Comparison of ENCODE assay signal across 1 cellular context in the genomic region with DNA sequence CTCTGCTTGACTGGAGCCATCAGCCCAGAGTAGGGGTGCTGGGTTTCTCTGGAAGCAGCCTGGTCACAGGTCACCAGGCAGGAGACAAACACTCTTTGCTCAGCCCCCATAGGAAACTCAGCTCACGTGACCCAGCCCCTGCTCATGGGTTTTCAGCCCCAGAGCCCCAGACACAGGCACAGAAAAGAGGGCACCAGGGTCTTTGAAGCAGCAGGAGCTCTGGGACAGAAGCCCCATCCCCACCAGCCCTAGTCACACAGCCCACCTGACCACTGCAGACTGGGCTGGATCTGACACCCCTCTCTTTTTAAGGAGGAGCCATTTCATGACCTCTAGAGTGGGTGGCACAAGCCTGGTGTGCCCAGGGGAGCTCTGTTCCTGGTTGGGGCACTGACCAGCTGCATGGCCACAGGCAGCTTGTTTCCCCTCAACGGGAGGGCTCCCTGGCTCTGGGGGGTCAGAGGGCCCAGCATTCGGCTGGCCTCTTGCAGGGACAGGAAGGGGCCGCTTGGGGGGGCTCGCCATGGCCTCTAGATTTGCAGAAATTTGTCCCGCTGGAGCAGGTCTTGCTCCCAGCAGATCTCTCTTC.
A peak's percentile ranks its signal among the peaks of the same experiment; 100 is the strongest.
TF ChIP-seq lines count a peak whose summit lies in the region.

No MANE protein-coding gene starts in this region.

TF ChIP-seq in HepG2, 621 proteins besides CTCF, POLR2A, EP300 and RAD21 (continued from another document):
- TF ChIP-seq, protein P1, sequence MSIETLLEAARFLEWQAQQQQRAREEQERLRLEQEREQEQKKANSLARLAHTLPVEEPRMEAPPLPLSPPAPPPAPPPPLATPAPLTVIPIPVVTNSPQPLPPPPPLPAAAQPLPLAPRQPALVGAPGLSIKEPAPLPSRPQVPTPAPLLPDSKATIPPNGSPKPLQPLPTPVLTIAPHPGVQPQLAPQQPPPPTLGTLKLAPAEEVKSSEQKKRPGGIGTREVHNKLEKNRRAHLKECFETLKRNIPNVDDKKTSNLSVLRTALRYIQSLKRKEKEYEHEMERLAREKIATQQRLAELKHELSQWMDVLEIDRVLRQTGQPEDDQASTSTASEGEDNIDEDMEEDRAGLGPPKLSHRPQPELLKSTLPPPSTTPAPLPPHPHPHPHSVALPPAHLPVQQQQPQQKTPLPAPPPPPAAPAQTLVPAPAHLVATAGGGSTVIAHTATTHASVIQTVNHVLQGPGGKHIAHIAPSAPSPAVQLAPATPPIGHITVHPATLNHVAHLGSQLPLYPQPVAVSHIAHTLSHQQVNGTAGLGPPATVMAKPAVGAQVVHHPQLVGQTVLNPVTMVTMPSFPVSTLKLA (IDR thresholded peaks at IDR 0.05): no peak
- no peak for TF ChIP-seq SIN3B (IDR thresholded peaks at IDR 0.05; ENCODE audit: low read length)
- TF ChIP-seq SETDB1 (CRISPR knock-in tag; IDR thresholded peaks at IDR 0.05; ENCODE audit: borderline replicate concordance): 0 out of 2 replicates have a peak, but pooled peaks have one; percentile 37
- no peak for TF ChIP-seq ZNF841 (CRISPR knock-in tag; IDR thresholded peaks at IDR 0.05; ENCODE audit: borderline replicate concordance)
- no peak for TF ChIP-seq JDP2 (CRISPR knock-in tag; IDR thresholded peaks at IDR 0.05; ENCODE audit: borderline replicate concordance)
- no peak for TF ChIP-seq NCOA2 (CRISPR knock-in tag; IDR thresholded peaks at IDR 0.05)
- no peak for TF ChIP-seq THYN1 (CRISPR knock-in tag; IDR thresholded peaks at IDR 0.05; ENCODE audit: borderline replicate concordance, low read depth)
- no peak for TF ChIP-seq TGIF2 (CRISPR knock-in tag; IDR thresholded peaks at IDR 0.05)
- no peak for TF ChIP-seq ZC3H13 (CRISPR knock-in tag; IDR thresholded peaks at IDR 0.05)
- no peak for TF ChIP-seq ZNF329 (CRISPR knock-in tag; IDR thresholded peaks at IDR 0.05; ENCODE audit: low read depth)
- TF ChIP-seq TBL1XR1 (IDR thresholded peaks at IDR 0.05; ENCODE audit: borderline replicate concordance, low read length, partially characterized antibody): no peak
- TF ChIP-seq, protein P2, sequence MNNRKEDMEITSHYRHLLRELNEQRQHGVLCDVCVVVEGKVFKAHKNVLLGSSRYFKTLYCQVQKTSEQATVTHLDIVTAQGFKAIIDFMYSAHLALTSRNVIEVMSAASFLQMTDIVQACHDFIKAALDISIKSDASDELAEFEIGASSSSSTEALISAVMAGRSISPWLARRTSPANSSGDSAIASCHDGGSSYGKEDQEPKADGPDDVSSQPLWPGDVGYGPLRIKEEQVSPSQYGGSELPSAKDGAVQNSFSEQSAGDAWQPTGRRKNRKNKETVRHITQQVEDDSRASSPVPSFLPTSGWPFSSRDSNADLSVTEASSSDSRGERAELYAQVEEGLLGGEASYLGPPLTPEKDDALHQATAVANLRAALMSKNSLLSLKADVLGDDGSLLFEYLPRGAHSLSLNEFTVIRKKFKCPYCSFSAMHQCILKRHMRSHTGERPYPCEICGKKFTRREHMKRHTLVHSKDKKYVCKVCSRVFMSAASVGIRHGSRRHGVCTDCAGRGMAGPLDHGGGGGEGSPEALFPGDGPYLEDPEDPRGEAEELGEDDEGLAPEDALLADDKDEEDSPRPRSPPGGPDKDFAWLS (CRISPR knock-in tag; IDR thresholded peaks at IDR 0.05; ENCODE audit: borderline replicate concordance): no peak
- TF ChIP-seq ZNF780A (CRISPR knock-in tag; IDR thresholded peaks at IDR 0.05): no peak
- TF ChIP-seq ZNF572 (CRISPR knock-in tag; IDR thresholded peaks at IDR 0.05): 0 out of 2 replicates have a peak, but pooled peaks have one; percentile 30
- TF ChIP-seq MTF2 (CRISPR knock-in tag; IDR thresholded peaks at IDR 0.05; ENCODE audit: borderline replicate concordance): peak; percentile 30; the same call in 1 of the 2 replicates
